In the genomic region with DNA sequence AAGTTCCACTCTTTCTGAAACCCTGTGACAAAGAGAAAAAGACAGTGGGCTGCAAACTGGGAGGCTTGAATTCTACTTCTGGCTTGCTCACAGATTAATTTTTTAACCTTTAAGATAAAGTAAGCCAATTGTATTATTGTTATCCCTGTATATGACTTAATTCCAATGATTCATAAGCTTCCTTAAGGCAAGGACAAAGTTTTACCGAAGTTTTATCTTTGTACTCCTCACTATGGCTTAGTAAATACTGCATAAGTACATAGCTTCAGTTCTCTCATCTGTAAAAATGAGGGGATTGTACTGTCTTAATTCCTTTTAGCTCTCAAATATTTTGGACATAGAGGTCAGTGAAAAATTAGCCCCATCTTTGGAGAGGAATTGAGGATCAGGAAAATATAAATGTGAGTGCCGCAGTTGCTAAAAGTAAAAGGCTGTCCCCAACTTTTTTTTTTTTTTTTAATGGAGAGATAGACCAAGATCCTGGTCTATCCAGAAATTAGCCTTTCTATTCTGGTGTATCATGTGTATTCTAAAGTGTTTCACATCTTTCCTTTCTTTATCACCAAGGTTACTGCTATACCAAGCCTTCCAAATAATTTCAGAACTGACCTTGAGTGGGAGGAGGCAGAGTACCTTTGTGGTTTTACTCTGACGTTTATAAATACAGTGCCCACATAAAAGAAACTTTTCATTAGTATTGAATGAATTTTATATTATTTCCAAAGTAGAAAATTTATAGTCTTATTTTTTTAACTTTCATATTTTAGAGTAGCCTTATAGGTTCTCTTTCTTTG, we compare ENCODE assay signal across 22 cellular contexts. TPM values are rescaled to one million over a fixed set of nuclear protein-coding genes. Genes with fewer than 3 reads are reported as not detected.
DNase-seq lines count a peak whose midpoint lies in the region; ATAC-seq and TF ChIP-seq lines count a peak whose summit lies in the region.
"Had no signal": no experiment of that assay in that cellular context is flagged by ENCODE, and none has a peak within 500 bp of the region (broad histone marks: within the 10 kb centered on the region; RNA-seq: fewer than 3 reads in every experiment).

No MANE protein-coding gene starts in this region.

- peak overlapping the region; percentile 42 for H3K27ac ChIP-seq in colonic mucosa
- peak overlapping the region; percentile 22 for H3K27ac ChIP-seq in osteoblast (ENCODE audit: low read depth, low read length)
- no peak overlapping the region for H3K27ac ChIP-seq in thyroid gland
- H3K27ac ChIP-seq: ascending aorta, coronary artery, gastroesophageal sphincter, RWPE1 had no signal

- no peaks in the 10 kb centered on the region for H3K9me3 Mint-ChIP-seq in Calu3 (ENCODE audit: low read depth, unreplicated experiment)
- no peaks in the 10 kb centered on the region for H3K9me3 Mint-ChIP-seq in activated T-helper 1 cell treated with anti-CD3 and anti-CD28 coated beads, Interleukin-12 subunit alpha, Interleukin-12 subunit beta, Interleukin-2, Interleukin-4 antibody, amounts not matched to agents 30 ng/mL and 10 ng/mL and 1 ng/mL, durations not matched to agents 14 hours and 24 hours and 36 hours
- H3K9me3 Mint-ChIP-seq: CD14-positive monocyte had no signal

- H3K4me1 ChIP-seq in Loucy (ENCODE audit: insufficient read depth, low read length, poor library complexity, severe bottlenecking) (peaks cover 43% of the 10 kb centered on the region), colonic mucosa (no peaks in the 10 kb centered on the region), osteoblast (ENCODE audit: insufficient read depth, low read length) (no peaks in the 10 kb centered on the region), thyroid gland (peaks cover 9 to 16% of the 10 kb centered on the region in 2 donors)
- H3K4me1 ChIP-seq: ascending aorta had no signal

- TF ChIP-seq POLR2A in thyroid gland (IDR thresholded peaks at IDR 0.05) = no peak

- DNase-seq in Calu3 = no peak
- DNase-seq in colonic mucosa = no peak
- DNase-seq in osteoblast (ENCODE audit: insufficient read length, low spot score, missing footprints) = peak; percentile 25
- no peak for DNase-seq in thyroid gland
- no peak for DNase-seq in SW480 (ENCODE audit: low spot score)
- DNase-seq in activated T-helper 1 cell treated with anti-CD3 and anti-CD28 coated beads, Interleukin-12 subunit alpha, Interleukin-12 subunit beta, Interleukin-2, Interleukin-4 antibody, amounts not matched to agents 30 ng/mL and 10 ng/mL and 1 ng/mL, durations not matched to agents 14 hours and 24 hours and 36 hours (ENCODE audit: low spot score) = no peak
- DNase-seq: activated CD4-positive, alpha-beta T cell treated with anti-CD3 and anti-CD28 coated beads for 4 hours; activated CD8-positive, alpha-beta memory T cell treated with anti-CD3 and anti-CD28 coated beads, Interleukin-2, amount 50 U/mL, for 48 hours; activated gamma-delta T cell treated with Interleukin-2 at 50 U/mL for 16 hours; left cardiac atrium; midbrain; NCI-H187 treated with DMSO at 0.1 percent for 48 hours; nephron progenitor cell had no signal

- no peaks in the 10 kb centered on the region for H3K9me2 ChIP-seq in Loucy (replicated peaks; ENCODE audit: low read depth, low read length)

- no peak for ATAC-seq in GM19452 (IDR thresholded peaks at IDR 0.05; ENCODE audit: unreplicated experiment)
- ATAC-seq: gastroesophageal sphincter, left cardiac atrium had no signal

- H3K27me3 Mint-ChIP-seq in Calu3 (ENCODE audit: unreplicated experiment) = no peaks in the 10 kb centered on the region
- H3K27me3 Mint-ChIP-seq in activated T-helper 1 cell treated with anti-CD3 and anti-CD28 coated beads, Interleukin-12 subunit alpha, Interleukin-12 subunit beta, Interleukin-2, Interleukin-4 antibody, amounts not matched to agents 30 ng/mL and 10 ng/mL and 1 ng/mL, durations not matched to agents 14 hours and 24 hours and 36 hours (ENCODE audit: insufficient read depth) = no peaks in the 10 kb centered on the region
- H3K27me3 Mint-ChIP-seq: progenitor cell of endocrine pancreas had no signal

- WGBS in thyroid gland, 2 donors = 76 to 77% methylated on average over 3 of the region's 3 CpGs

- CTCF ChIA-PET in Calu3 (lab: Charles Lee) = interaction anchor here (0.7 to 3.4 kb wide), 4 partner anchors 10 to 47 kb away, joined by 3 to 14 read pairs (median 4); partner anchors contain the start of genes PIGN and RELCH

- H2AFZ ChIP-seq in Loucy (ENCODE audit: low read length) (no peak overlapping the region), osteoblast (ENCODE audit: low read length) (no peak overlapping the region)

- H3K4me3 Mint-ChIP-seq in Calu3 (ENCODE audit: low read depth, unreplicated experiment) = no peak overlapping the region
- H3K4me3 Mint-ChIP-seq in activated T-helper 1 cell treated with anti-CD3 and anti-CD28 coated beads, Interleukin-12 subunit alpha, Interleukin-12 subunit beta, Interleukin-2, Interleukin-4 antibody, amounts not matched to agents 30 ng/mL and 10 ng/mL and 1 ng/mL, durations not matched to agents 14 hours and 24 hours and 36 hours = no peak overlapping the region
- H3K4me3 Mint-ChIP-seq: CD14-positive monocyte, nephron progenitor cell had no signal

- H3K36me3 ChIP-seq in Loucy (ENCODE audit: insufficient read depth, low read length) (0 out of 2 replicates have a peak, but pooled peaks cover 3% of the 10 kb centered on the region), colonic mucosa (no peaks in the 10 kb centered on the region), osteoblast (ENCODE audit: insufficient read depth, low read length) (no peaks in the 10 kb centered on the region), thyroid gland (no peaks in the 10 kb centered on the region)
- H3K36me3 ChIP-seq: ascending aorta, gastroesophageal sphincter, HAP-1 had no signal

- H3K9me3 ChIP-seq in Loucy (ENCODE audit: insufficient read depth, low read depth, low read length) (no peaks in the 10 kb centered on the region), colonic mucosa (no peaks in the 10 kb centered on the region), osteoblast (ENCODE audit: low read depth, low read length) (no peaks in the 10 kb centered on the region), thyroid gland (no peaks in the 10 kb centered on the region)
- H3K9me3 ChIP-seq: ascending aorta, gastroesophageal sphincter, HAP-1 had no signal

- H3K4me2 ChIP-seq in Loucy (ENCODE audit: low read depth, low read length, poor library complexity, severe bottlenecking) (peak overlapping the region; percentile 11), osteoblast (ENCODE audit: insufficient read depth, low read length) (peak overlapping the region; percentile 32)

- no peak overlapping the region for H3K9ac ChIP-seq in Loucy (ENCODE audit: low read depth, low read length, poor library complexity, severe bottlenecking)
- no peak overlapping the region for H3K9ac ChIP-seq in colonic mucosa (ENCODE audit: low read depth in 2 of 2, low read length in 2 of 2)

- peaks cover 91% of the 10 kb centered on the region for H3K79me2 ChIP-seq in Loucy (ENCODE audit: insufficient read depth, low read length)
- H3K79me2 ChIP-seq in osteoblast (ENCODE audit: insufficient read depth, low read length) = peaks cover 79% of the 10 kb centered on the region

- peaks cover 60% of the 10 kb centered on the region for H4K20me1 ChIP-seq in Loucy (ENCODE audit: insufficient read depth, low read length, poor library complexity, severe bottlenecking)
- H4K20me1 ChIP-seq in osteoblast (ENCODE audit: insufficient read depth, low read length) = peaks cover 29% of the 10 kb centered on the region

- peaks cover 58% of the 10 kb centered on the region for H3K4me1 Mint-ChIP-seq in Calu3 (ENCODE audit: low read depth, unreplicated experiment)
- peaks cover 24% of the 10 kb centered on the region for H3K4me1 Mint-ChIP-seq in activated T-helper 1 cell treated with anti-CD3 and anti-CD28 coated beads, Interleukin-12 subunit alpha, Interleukin-12 subunit beta, Interleukin-2, Interleukin-4 antibody, amounts not matched to agents 30 ng/mL and 10 ng/mL and 1 ng/mL, durations not matched to agents 14 hours and 24 hours and 36 hours (ENCODE audit: low read depth)
- H3K4me1 Mint-ChIP-seq: nephron progenitor cell had no signal

- TF ChIP-seq CTCF in Calu3 (IDR thresholded peaks at IDR 0.05; ENCODE audit: unreplicated experiment) (no peak), Loucy (conservative IDR thresholded peaks at IDR 0.05; ENCODE audit: low read length) (no peak), colonic mucosa (IDR thresholded peaks at IDR 0.05) (no peak), osteoblast (IDR thresholded peaks at IDR 0.05; ENCODE audit: extremely low read depth, low read depth, low read length) (no peak), thyroid gland (IDR thresholded peaks at IDR 0.05) (no peak)

- peak overlapping the region; percentile 44 for H3K27ac Mint-ChIP-seq in Calu3 (ENCODE audit: unreplicated experiment)
- no peak overlapping the region for H3K27ac Mint-ChIP-seq in activated T-helper 1 cell treated with anti-CD3 and anti-CD28 coated beads, Interleukin-12 subunit alpha, Interleukin-12 subunit beta, Interleukin-2, Interleukin-4 antibody, amounts not matched to agents 30 ng/mL and 10 ng/mL and 1 ng/mL, durations not matched to agents 14 hours and 24 hours and 36 hours
- H3K27ac Mint-ChIP-seq: nephron progenitor cell, progenitor cell of endocrine pancreas had no signal

- H3K36me3 Mint-ChIP-seq in Calu3 (ENCODE audit: insufficient read depth, unreplicated experiment) = no peaks in the 10 kb centered on the region
- peaks cover 3% of the 10 kb centered on the region for H3K36me3 Mint-ChIP-seq in activated T-helper 1 cell treated with anti-CD3 and anti-CD28 coated beads, Interleukin-12 subunit alpha, Interleukin-12 subunit beta, Interleukin-2, Interleukin-4 antibody, amounts not matched to agents 30 ng/mL and 10 ng/mL and 1 ng/mL, durations not matched to agents 14 hours and 24 hours and 36 hours (ENCODE audit: low read depth)

- BruUV-seq in Calu3 (replicated peaks; lab: Mats Ljungman, UMichigan) = no TSS peak

- H3K27me3 ChIP-seq in Loucy (ENCODE audit: insufficient read depth, low read length, poor library complexity, severe bottlenecking) (no peaks in the 10 kb centered on the region), colonic mucosa (no peaks in the 10 kb centered on the region), osteoblast (ENCODE audit: insufficient read depth, low read length) (no peaks in the 10 kb centered on the region), thyroid gland (no peaks in the 10 kb centered on the region)
- H3K27me3 ChIP-seq: ascending aorta, gastroesophageal sphincter had no signal

- H3F3A ChIP-seq in Loucy (ENCODE audit: low read depth) = 0 out of 2 replicates have a peak, but pooled peaks cover 4% of the 10 kb centered on the region

- intact Hi-C loops in Calu3 (cut with micrococcal nuclease; ENCODE audit: unreplicated experiment) = no loop called here
- intact Hi-C loops in colonic mucosa (cut with DNase I) = no loop called here
- intact Hi-C loops in thyroid gland (cut with DNase I) = no loop called here
- intact Hi-C loops in activated T-helper 1 cell treated with anti-CD3 and anti-CD28 coated beads, Interleukin-12 subunit alpha, Interleukin-12 subunit beta, Interleukin-2, Interleukin-4 antibody, amounts not matched to agents 30 ng/mL and 10 ng/mL and 1 ng/mL, durations not matched to agents 14 hours and 24 hours and 36 hours (cut with micrococcal nuclease) = no loop called here

- no peak overlapping the region for H3K4me3 ChIP-seq in Loucy (ENCODE audit: low read length, poor library complexity, severe bottlenecking)
- no peak overlapping the region for H3K4me3 ChIP-seq in colonic mucosa
- no peak overlapping the region for H3K4me3 ChIP-seq in osteoblast (ENCODE audit: insufficient read depth, low read length)
- H3K4me3 ChIP-seq in thyroid gland (replicated peaks in 1 of 3) = no peak overlapping the region
- H3K4me3 ChIP-seq: ascending aorta, coronary artery, gastroesophageal sphincter, HAP-1 had no signal

RNA-seq across cellular contexts. Expression of gene RELCH, which starts 13.3 kb away (rescaled TPM):
- total RNA-seq in Calu3 (2022) (54.5 and 63.9 TPM in 2 replicates), colonic mucosa (10 to 100 TPM; 38.9 to 56.9 TPM), osteoblast (33.6 and 34.0 TPM in 2 replicates), thyroid gland (100 to 1,000 TPM in 1 of 4 donors, 10 to 100 TPM in 3; 48.2 to 101 (median 56.9) TPM)
- total RNA-seq in activated T-helper 1 cell treated with anti-CD3 and anti-CD28 coated beads, Interleukin-12 subunit alpha, Interleukin-12 subunit beta, Interleukin-2, Interleukin-4 antibody, amounts not matched to agents 30 ng/mL and 10 ng/mL and 1 ng/mL, durations not matched to agents 14 hours and 24 hours and 36 hours = 32.6 and 34.5 TPM in 2 replicates

RNA-seq across cellular contexts. Expression of gene PIGN, which starts 13.5 kb away (rescaled TPM):
- total RNA-seq in Calu3 (2022) = 52.5 and 57.3 TPM in 2 replicates
- 10 to 100 TPM; 30.1 to 37.9 TPM for total RNA-seq in colonic mucosa
- 40.1 and 44.2 TPM in 2 replicates for total RNA-seq in osteoblast
- 10 to 100 TPM; 34.2 to 84.9 (median 40.7) TPM for total RNA-seq in thyroid gland
- 28.5 and 36.1 TPM in 2 replicates for total RNA-seq in activated T-helper 1 cell treated with anti-CD3 and anti-CD28 coated beads, Interleukin-12 subunit alpha, Interleukin-12 subunit beta, Interleukin-2, Interleukin-4 antibody, amounts not matched to agents 30 ng/mL and 10 ng/mL and 1 ng/mL, durations not matched to agents 14 hours and 24 hours and 36 hours

Comparison
In these comparisons a context has a peak if more than half of its experiments do, and no peak if none do; other contexts are left out.
1. H3K27ac ChIP-seq: peak in colonic mucosa (single experiment) and osteoblast (single experiment); none in thyroid gland (0 of 3).